ENCODE assay signal across 11 cellular contexts in the genomic region with DNA sequence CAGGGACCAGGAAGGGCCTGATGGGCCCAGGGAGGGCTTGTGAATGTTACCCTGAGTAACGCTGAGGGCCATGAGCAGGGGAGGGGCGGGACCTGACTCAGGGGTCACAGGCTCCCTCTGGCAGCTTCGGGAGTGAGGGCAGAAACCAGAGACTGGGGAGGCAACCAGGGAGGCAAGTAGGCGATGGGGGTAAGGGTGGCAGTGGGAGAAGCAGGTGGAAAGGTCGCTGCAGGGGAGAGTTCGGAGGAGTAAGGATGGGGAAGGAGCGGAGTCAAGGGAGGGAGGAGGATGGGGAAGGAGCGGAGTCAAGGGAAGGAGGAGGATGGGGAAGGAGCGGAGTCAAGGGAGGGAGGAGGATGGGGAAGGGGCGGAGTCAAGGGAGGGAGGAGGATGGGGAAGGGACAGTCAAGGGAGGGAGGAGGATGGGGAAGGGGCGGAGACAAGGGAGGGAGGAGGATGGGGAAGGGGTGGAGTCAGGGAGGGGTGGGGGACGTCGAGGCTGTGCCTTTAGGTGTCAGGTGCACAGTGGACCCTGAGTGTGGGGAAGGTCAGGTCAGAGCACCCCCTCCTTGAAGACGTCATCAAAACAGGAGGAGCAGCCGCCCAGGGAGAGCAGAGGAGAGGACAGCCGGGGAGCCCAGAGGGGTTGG. TPM values are rescaled to one million over a fixed set of nuclear protein-coding genes. Genes with fewer than 3 reads are reported as not detected.
DNase-seq lines count a peak whose midpoint lies in the region; ATAC-seq and TF ChIP-seq lines count a peak whose summit lies in the region.
"Had no signal": no experiment of that assay in that cellular context is flagged by ENCODE, and none has a peak within 500 bp of the region (broad histone marks: within the 10 kb centered on the region; RNA-seq: fewer than 3 reads in every experiment).

No MANE protein-coding gene starts in this region.

- H3K4me2 ChIP-seq in OCI-LY7 (ENCODE audit: low read length) = no peak overlapping the region
- H3K4me2 ChIP-seq: BLaER1 had no signal

- H3K4me1 ChIP-seq in right cardiac atrium (ENCODE audit: control insufficient read depth, insufficient read depth, low read length) (no peaks in the 10 kb centered on the region), OCI-LY7 (ENCODE audit: insufficient read depth, low read length, poor library complexity, severe bottlenecking) (peaks cover 12% of the 10 kb centered on the region)
- H3K4me1 ChIP-seq: gastrocnemius medialis had no signal

- H3K27ac ChIP-seq in right cardiac atrium (ENCODE audit: low read length) (no peak overlapping the region), OCI-LY7 (ENCODE audit: low read depth, low read length, poor library complexity, severe bottlenecking) (no peak overlapping the region)
- H3K27ac ChIP-seq: BLaER1, gastrocnemius medialis, thyroid gland had no signal

- TF ChIP-seq CTCF in activated CD8-positive, alpha-beta T cell treated with anti-CD3 and anti-CD28 coated beads for 36 hours (IDR thresholded peaks at IDR 0.05) = no peak
- no peak for TF ChIP-seq CTCF in OCI-LY7 (conservative IDR thresholded peaks at IDR 0.05; ENCODE audit: low read length)

- DNase-seq in NCI-H1417 (lab: John Stamatoyannopoulos, UW) (peak; percentile 1 to 67 (median 61)), NCI-H1417 treated with DMSO at 0.1 percent for 48 hours (lab: John Stamatoyannopoulos, UW) (no peak), right cardiac atrium (peak; percentile 61 to 70 (median 66)), OCI-LY7 (ENCODE audit: low spot score) (no peak), left lobe of liver (ENCODE audit: low spot score) (no peak)
- DNase-seq in activated CD8-positive, alpha-beta T cell treated with anti-CD3 and anti-CD28 coated beads for 36 hours = no peak

- H3K4me3 ChIP-seq in right cardiac atrium (ENCODE audit: low read length) (no peak overlapping the region), OCI-LY7 (ENCODE audit: low read depth, low read length, poor library complexity, severe bottlenecking) (no peak overlapping the region)
- H3K4me3 ChIP-seq: BLaER1, gastrocnemius medialis, thyroid gland had no signal

- ATAC-seq in activated CD8-positive, alpha-beta T cell treated with anti-CD3 and anti-CD28 coated beads for 36 hours = no peak
- peak in 1 of 2 donors; percentile 15 for ATAC-seq in right cardiac atrium
- no peak for ATAC-seq in stimulated activated memory B cell treated with anti-CD40 and anti-IgM and Interleukin-4, amounts not matched to agents 10 μg/mL and 1 μg/mL and 100 μg/mL, for 72 hours
- ATAC-seq in HG03571 (IDR thresholded peaks at IDR 0.05; ENCODE audit: unreplicated experiment) = no peak
- no peak for ATAC-seq in left lobe of liver
- ATAC-seq: gastrocnemius medialis had no signal

- H3K4me3 Mint-ChIP-seq in activated CD8-positive, alpha-beta T cell treated with anti-CD3 and anti-CD28 coated beads for 36 hours = no peak overlapping the region
- no peak overlapping the region for H3K4me3 Mint-ChIP-seq in stimulated activated memory B cell treated with anti-CD40 and anti-IgM and Interleukin-4, amounts not matched to agents 10 μg/mL and 1 μg/mL and 100 μg/mL, for 72 hours

- H3K27me3 Mint-ChIP-seq in activated CD8-positive, alpha-beta T cell treated with anti-CD3 and anti-CD28 coated beads for 36 hours = no peaks in the 10 kb centered on the region
- no peaks in the 10 kb centered on the region for H3K27me3 Mint-ChIP-seq in stimulated activated memory B cell treated with anti-CD40 and anti-IgM and Interleukin-4, amounts not matched to agents 10 μg/mL and 1 μg/mL and 100 μg/mL, for 72 hours

- POLR2A ChIA-PET in activated CD8-positive, alpha-beta T cell treated with anti-CD3 and anti-CD28 coated beads for 36 hours (lab: Charles Lee) = interaction anchor here (1.5 kb wide), 1 partner anchor 153 kb away, joined by 3 read pairs; a partner anchor contains a TSS
- POLR2A ChIA-PET in OCI-LY7 (lab: Charles Lee) = interaction anchor here (0.6 kb wide), 1 partner anchor 302 kb away, joined by 6 read pairs; no protein-coding TSS in a partner anchor

- CTCF ChIA-PET in activated CD8-positive, alpha-beta T cell treated with anti-CD3 and anti-CD28 coated beads for 36 hours (lab: Charles Lee) = no interaction called here
- CTCF ChIA-PET in OCI-LY7 (lab: Charles Lee; ENCODE audit: unreplicated experiment) = no interaction called here

- peaks cover 29% of the 10 kb centered on the region for H3K4me1 Mint-ChIP-seq in activated CD8-positive, alpha-beta T cell treated with anti-CD3 and anti-CD28 coated beads for 36 hours (ENCODE audit: low read depth)
- peaks cover 66% of the 10 kb centered on the region for H3K4me1 Mint-ChIP-seq in stimulated activated memory B cell treated with anti-CD40 and anti-IgM and Interleukin-4, amounts not matched to agents 10 μg/mL and 1 μg/mL and 100 μg/mL, for 72 hours

- no peaks in the 10 kb centered on the region for H3K79me2 ChIP-seq in OCI-LY7 (ENCODE audit: insufficient read depth, low read depth, low read length)

- no TSS peak for BruUV-seq in OCI-LY7 (replicated peaks; lab: Mats Ljungman, UMichigan)

- no peaks in the 10 kb centered on the region for H4K20me1 ChIP-seq in OCI-LY7 (ENCODE audit: insufficient read depth, low read length)

- H3K36me3 ChIP-seq in OCI-LY7 (ENCODE audit: insufficient read depth, low read length) = peaks cover 85% of the 10 kb centered on the region
- H3K36me3 ChIP-seq: gastrocnemius medialis, thyroid gland had no signal

- H3K27ac Mint-ChIP-seq in activated CD8-positive, alpha-beta T cell treated with anti-CD3 and anti-CD28 coated beads for 36 hours = peak overlapping the region; percentile 59
- H3K27ac Mint-ChIP-seq in stimulated activated memory B cell treated with anti-CD40 and anti-IgM and Interleukin-4, amounts not matched to agents 10 μg/mL and 1 μg/mL and 100 μg/mL, for 72 hours = peak overlapping the region; percentile 95

- WGBS in right cardiac atrium = 14% methylated on average over 16 of the region's 16 CpGs

- H3K9me3 Mint-ChIP-seq in activated CD8-positive, alpha-beta T cell treated with anti-CD3 and anti-CD28 coated beads for 36 hours = no peaks in the 10 kb centered on the region
- H3K9me3 Mint-ChIP-seq in stimulated activated memory B cell treated with anti-CD40 and anti-IgM and Interleukin-4, amounts not matched to agents 10 μg/mL and 1 μg/mL and 100 μg/mL, for 72 hours = no peaks in the 10 kb centered on the region

- H3K27me3 ChIP-seq in right cardiac atrium (ENCODE audit: control insufficient read depth, insufficient read depth) = no peaks in the 10 kb centered on the region
- H3K27me3 ChIP-seq: BLaER1, thyroid gland had no signal

- peaks cover 34% of the 10 kb centered on the region for H3K36me3 Mint-ChIP-seq in activated CD8-positive, alpha-beta T cell treated with anti-CD3 and anti-CD28 coated beads for 36 hours (ENCODE audit: low read depth)
- H3K36me3 Mint-ChIP-seq in stimulated activated memory B cell treated with anti-CD40 and anti-IgM and Interleukin-4, amounts not matched to agents 10 μg/mL and 1 μg/mL and 100 μg/mL, for 72 hours = peaks cover 68% of the 10 kb centered on the region

- H3K9me3 ChIP-seq in right cardiac atrium (ENCODE audit: control insufficient read depth, low read length) (no peaks in the 10 kb centered on the region), OCI-LY7 (ENCODE audit: low read length) (no peaks in the 10 kb centered on the region)
- H3K9me3 ChIP-seq: BLaER1, gastrocnemius medialis, thyroid gland had no signal

- no peaks in the 10 kb centered on the region for H3K9me2 ChIP-seq in OCI-LY7 (ENCODE audit: insufficient read depth, low read length)

- intact Hi-C loops in activated CD8-positive, alpha-beta T cell treated with anti-CD3 and anti-CD28 coated beads for 36 hours (cut with micrococcal nuclease) = no loop called here
- intact Hi-C loops in right cardiac atrium (cut with DNase I) (loop anchor here in 2 of 4 donors (10.0 kb wide), 1 partner anchor 75 kb away; no protein-coding TSS in a partner anchor), OCI-LY7 (cut with micrococcal nuclease; ENCODE audit: unreplicated experiment) (no loop called here)

- no peak overlapping the region for H2AFZ ChIP-seq in OCI-LY7 (ENCODE audit: low read length)

RNA-seq across cellular contexts. Expression of a gene that starts 15.5 kb away (rescaled TPM):
- under 1 TPM in 1 of 2 experiments, not detected in 1; 0.20 TPM for total RNA-seq in activated CD8-positive, alpha-beta T cell treated with anti-CD3 and anti-CD28 coated beads for 36 hours
- total RNA-seq in right cardiac atrium (not detected), OCI-LY7 (2022) (not detected in 2 replicates), left lobe of liver (1.2 TPM)
- polyA plus RNA-seq in right cardiac atrium = not detected
- total RNA-seq in OCI-LY7 (2014; rRNA removed; shearing (Covaris generic)) = not detected in 2 replicates

RNA-seq across cellular contexts. Expression of a gene that starts 28.1 kb away (rescaled TPM):
- total RNA-seq in activated CD8-positive, alpha-beta T cell treated with anti-CD3 and anti-CD28 coated beads for 36 hours = 10 to 100 TPM; 36.9 to 38.3 TPM
- total RNA-seq in right cardiac atrium (1 to 10 TPM in 3 of 4 donors, under 1 TPM in 1; 0.68 to 1.6 (median 1.3) TPM), OCI-LY7 (2022) (107 and 115 TPM in 2 replicates), left lobe of liver (1.7 TPM)
- polyA plus RNA-seq in right cardiac atrium = 0.57 TPM
- 80.6 and 85.6 TPM in 2 replicates for total RNA-seq in OCI-LY7 (2014; rRNA removed; shearing (Covaris generic))

RNA-seq across cellular contexts. Expression of a gene that starts 41.9 kb away (rescaled TPM):
- 1 to 10 TPM; 5.9 to 6.9 TPM for total RNA-seq in activated CD8-positive, alpha-beta T cell treated with anti-CD3 and anti-CD28 coated beads for 36 hours
- not detected for total RNA-seq in right cardiac atrium
- polyA plus RNA-seq in right cardiac atrium = not detected
- 0.25 TPM in 1 of 2 replicates, not detected in the other for total RNA-seq in OCI-LY7 (2014; rRNA removed; shearing (Covaris generic))
- 0.38 TPM in 1 of 2 replicates, not detected in the other for total RNA-seq in OCI-LY7 (2022)
- not detected for total RNA-seq in left lobe of liver
- total RNA-seq: gastrocnemius medialis had no signal

Comparison
In these comparisons a context has a peak if more than half of its experiments do, and no peak if none do; other contexts are left out.
1. DNase-seq: peak in NCI-H1417 (3 of 3) and right cardiac atrium (3 of 3); none in NCI-H1417 treated with DMSO at 0.1 percent for 48 hours (single experiment), activated CD8-positive, alpha-beta T cell treated with anti-CD3 and anti-CD28 coated beads for 36 hours (single experiment), OCI-LY7 (single experiment) and left lobe of liver (single experiment).
2. RNA of a gene that starts 28.1 kb away (total RNA-seq): 80.6 to 115 TPM in OCI-LY7 and 36.9 to 38.3 TPM in activated CD8-positive, alpha-beta T cell treated with anti-CD3 and anti-CD28 coated beads for 36 hours; 1.7 TPM in left lobe of liver (single experiment) and 0.68 to 1.6 TPM in right cardiac atrium; every median in the first group is over 10 times any median in the second.